Comparison of ENCODE assay signal across 25 cellular contexts in genomic region chr11:120126543-120126942, GRCh38. TPM values are rescaled to one million over a fixed set of nuclear protein-coding genes. Genes with fewer than 3 reads are reported as not detected.
DNase-seq lines count a peak whose midpoint lies in the region; ATAC-seq, FAIRE-seq and TF ChIP-seq lines count a peak whose summit lies in the region.
"Had no signal": no experiment of that assay in that cellular context is flagged by ENCODE, and none has a peak within 500 bp of the region (broad histone marks: within the 10 kb centered on the region; RNA-seq: fewer than 3 reads in every experiment).

No MANE protein-coding gene starts in this region.

- no peak overlapping the region for H3K4me3 Mint-ChIP-seq in type B pancreatic cell
- H3K4me3 Mint-ChIP-seq in stimulated activated memory B cell treated with anti-CD40 and anti-IgM and Interleukin-4, amounts not matched to agents 10 μg/mL and 1 μg/mL and 100 μg/mL, for 72 hours: no peak overlapping the region
- H3K4me3 Mint-ChIP-seq: CD8-positive, alpha-beta memory T cell had no signal

- peaks cover 14 to 21% of the 10 kb centered on the region in 2 experiments; a peak in 4 of 5 replicates for H3K4me1 ChIP-seq in K562 (replicated peaks in 1 of 2; ENCODE audit: control insufficient read depth in 2 of 2, insufficient read depth in 2 of 2, low read length in 2 of 2)
- H3K4me1 ChIP-seq in prostate gland (replicated peaks): peaks cover 4% of the 10 kb centered on the region

- WGBS in K562 (ENCODE audit: insufficient coverage, low coverage, missing lambda C conversion rate): 3% methylated on average over 4 of the region's 4 CpGs
- 87% methylated on average over 4 of the region's 4 CpGs for WGBS in prostate gland

- H3K36me3 ChIP-seq in K562 (ENCODE audit: control insufficient read depth, insufficient read depth, low read length) (no peaks in the 10 kb centered on the region), prostate gland (no peaks in the 10 kb centered on the region)

- H3K4me3 ChIP-seq in K562 (no peak overlapping the region), prostate gland (no peak overlapping the region)

- no TSS peak for BruUV-seq in K562 (replicated peaks; lab: Mats Ljungman, UMichigan)

- H3K9me3 ChIP-seq in K562 (replicated peaks; ENCODE audit: control insufficient read depth, insufficient read depth, low read depth, low read length): no peaks in the 10 kb centered on the region
- H3K9me3 ChIP-seq in prostate gland: no peaks in the 10 kb centered on the region

- peaks cover 14% of the 10 kb centered on the region for H3K27me3 Mint-ChIP-seq in type B pancreatic cell
- peaks cover 20% of the 10 kb centered on the region for H3K27me3 Mint-ChIP-seq in stimulated activated memory B cell treated with anti-CD40 and anti-IgM and Interleukin-4, amounts not matched to agents 10 μg/mL and 1 μg/mL and 100 μg/mL, for 72 hours

- no peak overlapping the region for H3K9ac ChIP-seq in K562 (ENCODE audit: insufficient read depth in 1 of 2, low read depth in 2 of 2, low read length in 2 of 2)

- TF ChIP-seq EP300 in K562 (IDR thresholded peaks at IDR 0.05; ENCODE audit: low read length): peak; percentile 50; the same call in 1 of the 2 replicates

- in situ Hi-C loops in K562 (cut with MboI): no loop called here

- ATAC-seq in K562 (peak; percentile 26; the same call in 1 of the 3 replicates), GM21515 (IDR thresholded peaks at IDR 0.05; ENCODE audit: unreplicated experiment) (no peak)
- ATAC-seq in stimulated activated memory B cell treated with anti-CD40 and anti-IgM and Interleukin-4, amounts not matched to agents 10 μg/mL and 1 μg/mL and 100 μg/mL, for 72 hours: no peak
- ATAC-seq: PC-3 had no signal

- H3K9me1 ChIP-seq in K562 (ENCODE audit: control insufficient read depth, insufficient read depth, low read length): peaks cover 10% of the 10 kb centered on the region

- TF ChIP-seq POLR2A in K562 (conservative IDR thresholded peaks at IDR 0.05) (no peak), prostate gland (IDR thresholded peaks at IDR 0.05) (no peak)

- no peaks in the 10 kb centered on the region for H3K9me3 Mint-ChIP-seq in type B pancreatic cell
- no peaks in the 10 kb centered on the region for H3K9me3 Mint-ChIP-seq in stimulated activated memory B cell treated with anti-CD40 and anti-IgM and Interleukin-4, amounts not matched to agents 10 μg/mL and 1 μg/mL and 100 μg/mL, for 72 hours
- H3K9me3 Mint-ChIP-seq: CD8-positive, alpha-beta memory T cell had no signal

- H3K4me1 Mint-ChIP-seq in type B pancreatic cell (ENCODE audit: unreplicated experiment): peaks cover 12% of the 10 kb centered on the region
- H3K4me1 Mint-ChIP-seq in stimulated activated memory B cell treated with anti-CD40 and anti-IgM and Interleukin-4, amounts not matched to agents 10 μg/mL and 1 μg/mL and 100 μg/mL, for 72 hours: no peaks in the 10 kb centered on the region
- H3K4me1 Mint-ChIP-seq: CD8-positive, alpha-beta memory T cell had no signal

- H3K27me3 ChIP-seq in K562 (ENCODE audit: control insufficient read depth in 2 of 2, insufficient read depth in 2 of 2, low read length in 2 of 2) (peaks cover 11 to 52% of the 10 kb centered on the region in 2 experiments; a peak in 4 of 5 replicates), prostate gland (replicated peaks; ENCODE audit: insufficient read depth) (no peaks in the 10 kb centered on the region)

- H4K20me1 ChIP-seq in K562 (replicated peaks; ENCODE audit: control insufficient read depth, insufficient read depth, low read length): peaks cover 23% of the 10 kb centered on the region; the same call in 1 of the 2 replicates

- H3K27ac Mint-ChIP-seq in type B pancreatic cell: peak overlapping the region; percentile 10
- no peak overlapping the region for H3K27ac Mint-ChIP-seq in stimulated activated memory B cell treated with anti-CD40 and anti-IgM and Interleukin-4, amounts not matched to agents 10 μg/mL and 1 μg/mL and 100 μg/mL, for 72 hours
- H3K27ac Mint-ChIP-seq: CD8-positive, alpha-beta memory T cell had no signal

- H2AFZ ChIP-seq in K562 (ENCODE audit: low read depth, low read length): no peak overlapping the region

- H3K27ac ChIP-seq in RWPE1 (peak overlapping the region; percentile 98), K562 (ENCODE audit: extremely low read depth, low read depth, low read length) (no peak overlapping the region), prostate gland (peak overlapping the region in 1 of 2 donors; percentile 34)
- H3K27ac ChIP-seq: C4-2B had no signal

- peaks cover 14% of the 10 kb centered on the region for H3K36me3 Mint-ChIP-seq in type B pancreatic cell
- H3K36me3 Mint-ChIP-seq in stimulated activated memory B cell treated with anti-CD40 and anti-IgM and Interleukin-4, amounts not matched to agents 10 μg/mL and 1 μg/mL and 100 μg/mL, for 72 hours: no peaks in the 10 kb centered on the region
- H3K36me3 Mint-ChIP-seq: CD8-positive, alpha-beta memory T cell had no signal

- POLR2A ChIA-PET in RWPE1 (lab: Yijun Ruan, JAX; ENCODE audit: low non-redundant PET) (no interaction called here), K562 (lab: Yijun Ruan, JAX) (interaction anchor here (0.6 kb wide), 1 partner anchor 55 kb away, joined by 3 read pairs; no protein-coding TSS in a partner anchor)

- intact Hi-C loops in K562 (cut with micrococcal nuclease): no loop called here
- intact Hi-C loops in prostate gland (cut with DNase I): no loop called here

- no peak for FAIRE-seq in K562 (lab: Jason Lieb, UNC)
- FAIRE-seq: A204.1, D721Med, GM19239, H54 had no signal

- H3K79me2 ChIP-seq in K562 (ENCODE audit: control insufficient read depth, insufficient read depth, low read length): no peaks in the 10 kb centered on the region

- CTCF ChIA-PET in RWPE1 (lab: Yijun Ruan, JAX): no interaction called here
- CTCF ChIA-PET in K562 (lab: Yijun Ruan, JAX; ENCODE audit: low intra/inter-chr PET ratio): no interaction called here

- DNase-seq in HUDEP-2 (lab: John Stamatoyannopoulos, UW; ENCODE audit: unreplicated experiment in 76 of 76): peak in 72 of 76 experiments; percentile 17 to 97 (median 66)
- DNase-seq in RWPE1 (ENCODE audit: low spot score): no peak
- DNase-seq in K562 (ENCODE audit: extremely low read depth in 1 of 4, low spot score in 3 of 4): peak; percentile 35 to 62 (median 52)
- DNase-seq in type B pancreatic cell (ENCODE audit: extremely low spot score, unreplicated experiment): no peak
- DNase-seq in prostate gland (ENCODE audit: low spot score): no peak
- DNase-seq: CD8-positive, alpha-beta memory T cell; DMS53; GDM1; MM.1S; NCI-H1092; NCI-H1436; NCI-H187 treated with DMSO at 0.1 percent for 48 hours; NCI-H2107; NCI-H526; PC-3; SHP77 had no signal

- TF ChIP-seq CTCF in RWPE1 (conservative IDR thresholded peaks at IDR 0.05; ENCODE audit: low read depth) (no peak), K562 (IDR thresholded peaks at IDR 0.05 in 2 of 3, conservative IDR thresholded peaks at IDR 0.05 in 1 of 3; ENCODE audit: insufficient read depth in 2 of 3, low read depth in 1 of 3, low read length in 3 of 3) (no peak), type B pancreatic cell (conservative IDR thresholded peaks at IDR 0.05) (no peak), prostate gland (IDR thresholded peaks at IDR 0.05) (no peak)

- no peak overlapping the region; the same call in 1 of the 2 replicates for H3K4me2 ChIP-seq in K562 (ENCODE audit: insufficient read depth, low read length)

- no peak for TF ChIP-seq RAD21 in K562 (CRISPR knock-in tag; conservative IDR thresholded peaks at IDR 0.05 in 1 of 2, IDR thresholded peaks at IDR 0.05 in 1 of 2)

TF ChIP-seq in K562, 482 proteins besides CTCF, POLR2A, EP300 and RAD21 (continues in another document):
- TF ChIP-seq TCF3 (CRISPR knock-in tag; IDR thresholded peaks at IDR 0.05): peak; percentile 90
- TF ChIP-seq BCOR (IDR thresholded peaks at IDR 0.05): peak; percentile 23; the same call in 1 of the 2 replicates
- peak; percentile 89 for TF ChIP-seq CBFA2T2 (conservative IDR thresholded peaks at IDR 0.05)
- TF ChIP-seq PKNOX1 (IDR thresholded peaks at IDR 0.05): no peak
- peak; percentile 75 for TF ChIP-seq GATA2 (CRISPR knock-in tag; IDR thresholded peaks at IDR 0.05)
- TF ChIP-seq KAT7 (CRISPR knock-in tag; IDR thresholded peaks at IDR 0.05; ENCODE audit: borderline replicate concordance): no peak

RNA-seq across cellular contexts. Expression of gene TRIM29, which starts 11.4 kb away (rescaled TPM):
- total RNA-seq in K562 (2011; cell fraction: chromatin; rRNA removed; ENCODE audit: low replicate concordance): 0.21 TPM in 1 of 2 replicates, not detected in the other
- total RNA-seq in K562 (2011; cell fraction: nucleolus; rRNA removed): not detected in 2 replicates
- total RNA-seq in K562 (2011; cell fraction: nucleoplasm; rRNA removed): 0.76 TPM in 1 of 2 replicates, not detected in the other
- total RNA-seq in K562 (2014; rRNA removed) (0.16 TPM in 1 of 2 replicates, not detected in the other), K562 (2014; rRNA removed; fragmentation: Illumina TruSeq; extraction: Trizol) (0.15 and 0.41 TPM in 2 replicates), K562 (2015; rRNA removed; fragmentation: Illumina TruSeq; extraction: Trizol) (0.19 TPM in 1 of 2 replicates, not detected in the other), K562 (2021) (0.31 and 1.4 TPM in 2 replicates), type B pancreatic cell (ENCODE audit: low replicate concordance) (56.7 and 207 TPM in 2 replicates), prostate gland (100 to 1,000 TPM in 1 of 2 donors, 10 to 100 TPM in 1; 73.7 to 126 TPM)
- polyA plus RNA-seq in K562 (2011; rRNA removed) (0.19 and 0.65 TPM in 2 replicates), K562 (2014; fragmentation: Illumina TruSeq; extraction: Trizol) (0.74 and 0.75 TPM in 2 replicates), K562 (2014; fragmentation: Nextera tagmentation; extraction: Ambion mirVana) (under 1 TPM; 0.41 to 0.42 TPM), K562 (2014; rRNA removed) (0.08 and 0.93 TPM in 2 replicates)
- 0.28 and 0.75 TPM in 2 replicates for polyA plus RNA-seq in K562 (2011; cell fraction: cytosol; rRNA removed)
- polyA plus RNA-seq in K562 (2011; cell fraction: nucleus; rRNA removed): 0.34 TPM in 1 of 2 replicates, not detected in the other
- polyA plus RNA-seq in K562 (2012): 0.39 and 0.87 TPM in 2 replicates
- 0.36 and 0.63 TPM in 2 replicates for polyA minus RNA-seq in K562 (2011; rRNA and poly(A)+ RNA removed)
- polyA minus RNA-seq in K562 (2011; cell fraction: cytosol; rRNA and poly(A)+ RNA removed): 0.95 and 2.9 TPM in 2 replicates
- 0.22 and 0.27 TPM in 2 replicates for polyA minus RNA-seq in K562 (2011; cell fraction: nucleus; rRNA and poly(A)+ RNA removed)
- total RNA-seq: CD8-positive, alpha-beta memory T cell; LHCN-M2; RPMI7951 had no signal
- polyA plus RNA-seq: CD8-positive, alpha-beta memory T cell had no signal

Comparison
In these comparisons a context has a peak if more than half of its experiments do, and no peak if none do; other contexts are left out.
1. DNase-seq: peak in HUDEP-2 (72 of 76) and K562 (4 of 4); none in RWPE1 (single experiment), type B pancreatic cell (single experiment) and prostate gland (single experiment).
2. RNA of gene TRIM29, which starts 11.4 kb away (total RNA-seq): 73.7 to 126 TPM in prostate gland and 56.7 to 207 TPM in type B pancreatic cell; 0.15 to 1.4 TPM in K562; every median in the first group is over 10 times any median in the second.